Comparison of ENCODE assay signal across 7 cellular contexts in genomic region chr16:58515871-58516767, GRCh38. TPM values are rescaled to one million over a fixed set of nuclear protein-coding genes. Genes with fewer than 3 reads are reported as not detected.
DNase-seq lines count a peak whose midpoint lies in the region; ATAC-seq and TF ChIP-seq lines count a peak whose summit lies in the region.

No MANE protein-coding gene starts in this region.

- H3K9ac ChIP-seq in parathyroid adenoma, result no peak overlapping the region

- H3K27me3 Mint-ChIP-seq in activated T-helper 2 cell treated with anti-CD3 and anti-CD28 coated beads, Interferon-gamma antibody, Interleukin-2, Interleukin-4, amounts not matched to agents 10 μg/mL and 5 μg/mL and 100 μg/mL, durations not matched to agents 14 hours and 24 hours and 36 hours (ENCODE audit: low read depth), result no peaks in the 10 kb centered on the region

- no peaks in the 10 kb centered on the region for H3K27me3 ChIP-seq in parathyroid adenoma (ENCODE audit: control insufficient read depth, insufficient read depth, low read length)

- H3K27ac Mint-ChIP-seq in activated T-helper 2 cell treated with anti-CD3 and anti-CD28 coated beads, Interferon-gamma antibody, Interleukin-2, Interleukin-4, amounts not matched to agents 10 μg/mL and 5 μg/mL and 100 μg/mL, durations not matched to agents 14 hours and 24 hours and 36 hours, result no peak overlapping the region

- no peak for DNase-seq in HFF-Myc (ENCODE audit: extremely low read depth, low read depth)
- DNase-seq in NCI-H1105 (lab: John Stamatoyannopoulos, UW), result peak; percentile 46
- DNase-seq in activated T-helper 2 cell treated with anti-CD3 and anti-CD28 coated beads, Interferon-gamma antibody, Interleukin-2, Interleukin-4, amounts not matched to agents 10 μg/mL and 5 μg/mL and 100 μg/mL, durations not matched to agents 14 hours and 24 hours and 36 hours (ENCODE audit: low spot score), result peak; percentile 28
- DNase-seq in germinal center (ENCODE audit: low spot score), result peak; percentile 89

- intact Hi-C loops in activated T-helper 2 cell treated with anti-CD3 and anti-CD28 coated beads, Interferon-gamma antibody, Interleukin-2, Interleukin-4, amounts not matched to agents 10 μg/mL and 5 μg/mL and 100 μg/mL, durations not matched to agents 14 hours and 24 hours and 36 hours (cut with micrococcal nuclease), result loop anchor here (1.0 to 5.0 kb wide), 2 partner anchors 114 to 216 kb away; partner anchors contain the start of gene GOT2

- TF ChIP-seq CTCF in HFF-Myc (IDR thresholded peaks at IDR 0.05; ENCODE audit: low read depth, low read length, missing control alignments), result no peak
- no peak for TF ChIP-seq CTCF in parathyroid adenoma (IDR thresholded peaks at IDR 0.05)

- peak overlapping the region; percentile 74 for H3K4me2 ChIP-seq in parathyroid adenoma (ENCODE audit: low read length)

- H3K4me3 Mint-ChIP-seq in activated T-helper 2 cell treated with anti-CD3 and anti-CD28 coated beads, Interferon-gamma antibody, Interleukin-2, Interleukin-4, amounts not matched to agents 10 μg/mL and 5 μg/mL and 100 μg/mL, durations not matched to agents 14 hours and 24 hours and 36 hours (ENCODE audit: low read depth), result peak overlapping the region; percentile 86

- H3K36me3 Mint-ChIP-seq in activated T-helper 2 cell treated with anti-CD3 and anti-CD28 coated beads, Interferon-gamma antibody, Interleukin-2, Interleukin-4, amounts not matched to agents 10 μg/mL and 5 μg/mL and 100 μg/mL, durations not matched to agents 14 hours and 24 hours and 36 hours (ENCODE audit: low read depth), result peaks cover 38% of the 10 kb centered on the region

- peak; percentile 49 for ATAC-seq in GM18511 (IDR thresholded peaks at IDR 0.05; ENCODE audit: unreplicated experiment)
- ATAC-seq in HG03457 (IDR thresholded peaks at IDR 0.05; ENCODE audit: unreplicated experiment), result no peak

- H3K4me1 Mint-ChIP-seq in activated T-helper 2 cell treated with anti-CD3 and anti-CD28 coated beads, Interferon-gamma antibody, Interleukin-2, Interleukin-4, amounts not matched to agents 10 μg/mL and 5 μg/mL and 100 μg/mL, durations not matched to agents 14 hours and 24 hours and 36 hours (ENCODE audit: low read depth), result peaks cover 31% of the 10 kb centered on the region

- H2AFZ ChIP-seq in parathyroid adenoma, result peak overlapping the region; percentile 78

- no peaks in the 10 kb centered on the region for H3K9me3 Mint-ChIP-seq in activated T-helper 2 cell treated with anti-CD3 and anti-CD28 coated beads, Interferon-gamma antibody, Interleukin-2, Interleukin-4, amounts not matched to agents 10 μg/mL and 5 μg/mL and 100 μg/mL, durations not matched to agents 14 hours and 24 hours and 36 hours

- no peaks in the 10 kb centered on the region for H3K36me3 ChIP-seq in parathyroid adenoma (ENCODE audit: control insufficient read depth, insufficient read depth, low read length)

- no peaks in the 10 kb centered on the region for H3K79me2 ChIP-seq in parathyroid adenoma

- H3K27ac ChIP-seq in parathyroid adenoma, result peak overlapping the region; percentile 72

- H3K9me3 ChIP-seq in parathyroid adenoma (ENCODE audit: control insufficient read depth, low read length), result no peaks in the 10 kb centered on the region

- peaks cover 6% of the 10 kb centered on the region for H3K4me1 ChIP-seq in parathyroid adenoma

- peak overlapping the region; percentile 76 for H3K4me3 ChIP-seq in HFF-Myc (replicated peaks; ENCODE audit: low read depth, low read length)
- peak overlapping the region; percentile 69 for H3K4me3 ChIP-seq in parathyroid adenoma (ENCODE audit: low read depth, low read length)

RNA-seq across cellular contexts. Expression of gene SETD6, which starts 0.8 kb away (rescaled TPM):
- total RNA-seq in activated T-helper 2 cell treated with anti-CD3 and anti-CD28 coated beads, Interferon-gamma antibody, Interleukin-2, Interleukin-4, amounts not matched to agents 10 μg/mL and 5 μg/mL and 100 μg/mL, durations not matched to agents 14 hours and 24 hours and 36 hours, result 24.4 and 24.7 TPM in 2 replicates

RNA-seq across cellular contexts. Expression of gene NDRG4, which starts 16.2 kb away (rescaled TPM):
- total RNA-seq in activated T-helper 2 cell treated with anti-CD3 and anti-CD28 coated beads, Interferon-gamma antibody, Interleukin-2, Interleukin-4, amounts not matched to agents 10 μg/mL and 5 μg/mL and 100 μg/mL, durations not matched to agents 14 hours and 24 hours and 36 hours, result 3.1 and 3.6 TPM in 2 replicates
